Comparison of ENCODE assay signal across 18 cellular contexts in the genomic region with DNA sequence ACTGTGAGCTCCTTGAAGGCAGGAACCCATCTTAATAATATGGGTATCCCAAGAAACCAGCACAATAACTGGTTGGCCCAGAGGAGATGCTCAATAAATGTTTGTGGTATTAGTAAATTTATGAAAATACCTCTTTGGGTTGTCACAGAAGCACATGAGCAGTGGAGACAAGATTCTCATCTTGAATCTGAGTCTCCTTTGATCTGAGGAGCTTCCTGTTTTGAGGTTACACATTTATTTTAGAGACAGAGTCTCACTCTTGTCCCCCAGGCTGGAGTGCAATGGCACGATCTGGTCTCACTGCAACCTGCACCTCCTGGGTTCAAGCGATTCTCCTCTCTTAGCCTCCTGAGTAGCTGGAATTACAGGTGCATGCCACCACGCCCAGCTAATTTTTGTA.
DNase-seq lines count a peak whose midpoint lies in the region; ATAC-seq, FAIRE-seq and TF ChIP-seq lines count a peak whose summit lies in the region.
"Had no signal": no experiment of that assay in that cellular context is flagged by ENCODE, and none has a peak within 500 bp of the region (broad histone marks: within the 10 kb centered on the region; RNA-seq: fewer than 3 reads in every experiment).

No MANE protein-coding gene starts in this region.

- no peaks in the 10 kb centered on the region for H3K27me3 ChIP-seq in DND-41 (ENCODE audit: insufficient read depth, low read length, poor library complexity)
- H3K27me3 ChIP-seq in GM12878 (replicated peaks in 1 of 2; ENCODE audit: control insufficient read depth in 2 of 2, insufficient read depth in 2 of 2, low read length in 1 of 2): no peaks in the 10 kb centered on the region
- H3K27me3 ChIP-seq in PC-3 (ENCODE audit: low read length): no peaks in the 10 kb centered on the region
- H3K27me3 ChIP-seq in brain microvascular endothelial cell (replicated peaks): no peaks in the 10 kb centered on the region

- no peak for TF ChIP-seq CTCF in DND-41 (IDR thresholded peaks at IDR 0.05; ENCODE audit: borderline replicate concordance, extremely low read depth, low read length, poor library complexity, severe bottlenecking)
- TF ChIP-seq CTCF in GM12878 (IDR thresholded peaks at IDR 0.05 in 2 of 3, conservative IDR thresholded peaks at IDR 0.05 in 1 of 3; ENCODE audit: control insufficient read depth in 2 of 3, extremely low read depth in 1 of 3, insufficient read depth in 1 of 3, low read depth in 3 of 3, low read length in 3 of 3): no peak
- no peak for TF ChIP-seq CTCF in PC-3 (conservative IDR thresholded peaks at IDR 0.05; ENCODE audit: low read depth, low read length)
- TF ChIP-seq CTCF in brain microvascular endothelial cell (IDR thresholded peaks at IDR 0.05; ENCODE audit: low read depth, low read length, missing control alignments): no peak

- TF ChIP-seq POLR2A in GM12878 (IDR thresholded peaks at IDR 0.05; ENCODE audit: low read depth, low read length): no peak

- no peak overlapping the region for H2AFZ ChIP-seq in DND-41 (ENCODE audit: low read depth, low read length)
- H2AFZ ChIP-seq in GM12878 (ENCODE audit: control insufficient read depth, low read depth, low read length): no peak overlapping the region
- no peak overlapping the region for H2AFZ ChIP-seq in PC-3 (ENCODE audit: low read length)
- H2AFZ ChIP-seq: GM23248 had no signal

- H3K4me2 ChIP-seq in DND-41 (ENCODE audit: insufficient read depth, low read length) (no peak overlapping the region), GM12878 (ENCODE audit: control insufficient read depth, insufficient read depth) (no peak overlapping the region; the same call in 1 of the 2 replicates), PC-3 (ENCODE audit: low read length) (no peak overlapping the region)

- no peaks in the 10 kb centered on the region for H3F3A ChIP-seq in PC-3 (ENCODE audit: low read length, unreplicated experiment)

- no peak for FAIRE-seq in GM12878 (lab: Jason Lieb, UNC)
- FAIRE-seq: GM18507, H1 had no signal

- SMC1A ChIA-PET in GM12878 (lab: Charles Lee; ENCODE audit: uncharacterized antibody, unreplicated experiment): interaction anchor here (1.3 kb wide), 1 partner anchor 12 kb away, joined by 3 read pairs; no protein-coding TSS in a partner anchor

- H3K79me2 ChIP-seq in DND-41 (ENCODE audit: insufficient read depth, low read length) (no peaks in the 10 kb centered on the region), GM12878 (ENCODE audit: control insufficient read depth, insufficient read depth, low read length) (no peaks in the 10 kb centered on the region; the same call in 1 of the 2 replicates), PC-3 (ENCODE audit: low read length) (no peaks in the 10 kb centered on the region)

- in situ Hi-C loops in GM12878 (cut with MboI): no loop called here
- in situ Hi-C loops in brain microvascular endothelial cell (cut with HindIII; ENCODE audit: low pct_ligation_motif_present, low sequenced_read_pairs): no loop called here

- H3K9me3 ChIP-seq in DND-41 (ENCODE audit: insufficient read depth, low read length, severe bottlenecking): no peaks in the 10 kb centered on the region
- H3K9me3 ChIP-seq in GM12878 (replicated peaks; ENCODE audit: control insufficient read depth, insufficient read depth, low read length): no peaks in the 10 kb centered on the region; the same call in 2 of the 3 replicates
- no peaks in the 10 kb centered on the region for H3K9me3 ChIP-seq in PC-3 (ENCODE audit: low read length)

- H3K9ac ChIP-seq in DND-41 (ENCODE audit: low read depth, low read length): no peak overlapping the region
- no peak overlapping the region for H3K9ac ChIP-seq in GM12878 (ENCODE audit: control insufficient read depth, insufficient read depth, low read length)
- no peak overlapping the region for H3K9ac ChIP-seq in PC-3 (ENCODE audit: low read length)
- H3K9ac ChIP-seq: GM23248 had no signal

- ATAC-seq in DND-41 (ENCODE audit: insufficient read depth, low read depth): peak; percentile 63; the same call in 2 of the 3 replicates
- peak; percentile 67 for ATAC-seq in GM21360 (IDR thresholded peaks at IDR 0.05; ENCODE audit: unreplicated experiment)
- ATAC-seq in HG03442 (IDR thresholded peaks at IDR 0.05; ENCODE audit: unreplicated experiment): peak; percentile 47
- 0 out of 3 replicates have a peak, but pooled peaks have one; percentile 27 for ATAC-seq in GM12878
- ATAC-seq in PC-3: no peak

- CTCF ChIA-PET in GM12878 (lab: Yijun Ruan, JAX) (no interaction called here), PC-3 (lab: Charles Lee) (no interaction called here)

- intact Hi-C loops in GM12878 (cut with micrococcal nuclease; ENCODE audit: unreplicated experiment): no loop called here
- intact Hi-C loops in PC-3 (cut with micrococcal nuclease): no loop called here

- no peaks in the 10 kb centered on the region for H3K9me2 ChIP-seq in PC-3 (replicated peaks; ENCODE audit: low read length)

- H3K4me1 ChIP-seq in DND-41 (ENCODE audit: insufficient read depth, low read length): no peaks in the 10 kb centered on the region
- peaks cover 5% of the 10 kb centered on the region; the same call in 1 of the 2 replicates for H3K4me1 ChIP-seq in GM12878 (ENCODE audit: control insufficient read depth, insufficient read depth, low read length)
- no peaks in the 10 kb centered on the region for H3K4me1 ChIP-seq in PC-3 (ENCODE audit: insufficient read depth, low read length)

- no peaks in the 10 kb centered on the region for H4K20me1 ChIP-seq in DND-41 (ENCODE audit: insufficient read depth, low read length)
- no peaks in the 10 kb centered on the region for H4K20me1 ChIP-seq in GM12878 (ENCODE audit: control insufficient read depth, insufficient read depth)
- no peaks in the 10 kb centered on the region for H4K20me1 ChIP-seq in PC-3 (ENCODE audit: low read length)

- BruUV-seq in GM12878 (replicated peaks; lab: Mats Ljungman, UMichigan) (no TSS peak), PC-3 (replicated peaks; lab: Mats Ljungman, UMichigan) (no TSS peak)

- H3K27ac ChIP-seq in DND-41 (ENCODE audit: low read length) (no peak overlapping the region), GM12878 (ENCODE audit: control insufficient read depth, insufficient read depth) (no peak overlapping the region), PC-3 (ENCODE audit: low read length) (no peak overlapping the region), brain microvascular endothelial cell (no peak overlapping the region)
- H3K27ac ChIP-seq: GM23248 had no signal

- H3K36me3 ChIP-seq in DND-41 (ENCODE audit: insufficient read depth, low read length): no peaks in the 10 kb centered on the region
- no peaks in the 10 kb centered on the region for H3K36me3 ChIP-seq in GM12878 (ENCODE audit: control insufficient read depth in 2 of 2, insufficient read depth in 2 of 2, low read length in 1 of 2)
- no peaks in the 10 kb centered on the region for H3K36me3 ChIP-seq in PC-3 (ENCODE audit: low read depth, low read length)
- no peaks in the 10 kb centered on the region for H3K36me3 ChIP-seq in brain microvascular endothelial cell (replicated peaks)

- 0% methylated on average over 3 of the region's 3 CpGs for WGBS in GM12878 (ENCODE audit: insufficient coverage, insufficient replicate concordance, low lambda C conversion rate, missing lambda C conversion rate)

- POLR2A ChIA-PET in GM12878 (lab: Charles Lee): no interaction called here
- POLR2A ChIA-PET in PC-3 (lab: Charles Lee; ENCODE audit: unreplicated experiment): no interaction called here

- TF ChIP-seq RAD21 in GM12878 (IDR thresholded peaks at IDR 0.05; ENCODE audit: insufficient read depth, low read depth, low read length): no peak

- RAD21 ChIA-PET in GM12878 (lab: Charles Lee; ENCODE audit: unreplicated experiment): no interaction called here

- no peak for TF ChIP-seq EP300 in GM12878 (IDR thresholded peaks at IDR 0.05; ENCODE audit: borderline replicate concordance in 1 of 2, control insufficient read depth in 1 of 2, low read depth in 2 of 2, low read length in 2 of 2)

- no peak for DNase-seq in DND-41
- no peak for DNase-seq in GM12878 (ENCODE audit: low read depth, low spot score)
- DNase-seq in PC-3: no peak
- DNase-seq in brain microvascular endothelial cell: no peak
- no peak for DNase-seq in DMS79 treated with DMSO at 0.1 percent for 48 hours (lab: John Stamatoyannopoulos, UW)
- no peak for DNase-seq in NCI-H82 treated with DMSO at 0.1 percent for 48 hours (lab: John Stamatoyannopoulos, UW; ENCODE audit: unreplicated experiment)
- DNase-seq: CD4-positive, alpha-beta T cell; CD8-positive, alpha-beta memory T cell; DMS53; EL; GDM1; GM23248; H7; HCEC 1CT had no signal

- no peak overlapping the region for H3K4me3 ChIP-seq in DND-41 (ENCODE audit: low read depth in 1 of 2, low read length in 2 of 2)
- H3K4me3 ChIP-seq in GM12878: no peak overlapping the region
- no peak overlapping the region for H3K4me3 ChIP-seq in PC-3 (ENCODE audit: low read length)
- H3K4me3 ChIP-seq in brain microvascular endothelial cell (ENCODE audit: low read depth, low read length): no peak overlapping the region
- H3K4me3 ChIP-seq: GM23248 had no signal

TF ChIP-seq in GM12878, 131 proteins besides CTCF, POLR2A, EP300 and RAD21:
- TF ChIP-seq ETV6 (conservative IDR thresholded peaks at IDR 0.05 in 1 of 2, IDR thresholded peaks at IDR 0.05 in 1 of 2; ENCODE audit: borderline replicate concordance in 1 of 2, low read depth in 1 of 2) (no peak), ZNF217 (IDR thresholded peaks at IDR 0.05) (no peak), RUNX3 (IDR thresholded peaks at IDR 0.05; ENCODE audit: low read length) (peak; percentile 53), TCF7 (IDR thresholded peaks at IDR 0.05; ENCODE audit: borderline replicate concordance) (peak; percentile 71)
TF ChIP-seq in GM12878: peak in this region for 2.
